Comparison of ENCODE assay signal across 9 cellular contexts in genomic region chr2:147385600-147385999, GRCh38.
"Had no signal": no experiment of that assay in that cellular context is flagged by ENCODE, and none has a peak within 500 bp of the region (broad histone marks: within the 10 kb centered on the region; RNA-seq: fewer than 3 reads in every experiment).

No MANE protein-coding gene starts in this region.

- H3K4me3 ChIP-seq: GM23248, HAP-1, K562 had no signal

- H3K4me3 Mint-ChIP-seq: HFFc6 had no signal

- H3K27ac ChIP-seq: GM23248, HL-60 had no signal

- H3K27ac Mint-ChIP-seq: HFFc6 had no signal

- H3K36me3 ChIP-seq: HAP-1 had no signal

- H3K9me3 ChIP-seq: HAP-1 had no signal

- H3K9ac ChIP-seq: GM23248 had no signal

- ATAC-seq: HCT116, K562 had no signal

- DNase-seq: GM23248, GOT3, H7, HFFc6, IMR-90 had no signal

- H2AFZ ChIP-seq: GM23248 had no signal
